15 cellular contexts compared by ENCODE assay signal in genomic region chr4:146310319-146311021, GRCh38.
DNase-seq lines count a peak whose midpoint lies in the region; ATAC-seq and TF ChIP-seq lines count a peak whose summit lies in the region.
"Had no signal": no experiment of that assay in that cellular context is flagged by ENCODE, and none has a peak within 500 bp of the region (broad histone marks: within the 10 kb centered on the region; RNA-seq: fewer than 3 reads in every experiment).

No MANE protein-coding gene starts in this region.

- no peaks in the 10 kb centered on the region for H3K4me1 Mint-ChIP-seq in activated naive CD4-positive, alpha-beta T cell treated with anti-CD3 and anti-CD28 coated beads for 36 hours (ENCODE audit: low read depth)

- H3K36me3 Mint-ChIP-seq in activated naive CD4-positive, alpha-beta T cell treated with anti-CD3 and anti-CD28 coated beads for 36 hours (ENCODE audit: low read depth), result peaks cover 5% of the 10 kb centered on the region

- H3K4me3 Mint-ChIP-seq in activated naive CD4-positive, alpha-beta T cell treated with anti-CD3 and anti-CD28 coated beads for 36 hours, result no peak overlapping the region

- no peak for TF ChIP-seq POLR2A in erythroblast (IDR thresholded peaks at IDR 0.05; ENCODE audit: low read length)

- no peaks in the 10 kb centered on the region for H3K27me3 Mint-ChIP-seq in activated naive CD4-positive, alpha-beta T cell treated with anti-CD3 and anti-CD28 coated beads for 36 hours (ENCODE audit: low read depth)
- H3K27me3 Mint-ChIP-seq: progenitor cell of endocrine pancreas had no signal

- H3K9me3 Mint-ChIP-seq in activated naive CD4-positive, alpha-beta T cell treated with anti-CD3 and anti-CD28 coated beads for 36 hours, result peaks cover 2% of the 10 kb centered on the region

- CTCF ChIA-PET in activated naive CD4-positive, alpha-beta T cell treated with anti-CD3 and anti-CD28 coated beads for 36 hours (lab: Charles Lee), result no interaction called here

- no peak overlapping the region for H3K27ac Mint-ChIP-seq in activated naive CD4-positive, alpha-beta T cell treated with anti-CD3 and anti-CD28 coated beads for 36 hours
- H3K27ac Mint-ChIP-seq: progenitor cell of endocrine pancreas had no signal

- ATAC-seq in GM18519 (IDR thresholded peaks at IDR 0.05; ENCODE audit: low FRiP score, unreplicated experiment), result peak; percentile 85
- ATAC-seq in GM21367 (IDR thresholded peaks at IDR 0.05; ENCODE audit: unreplicated experiment), result peak; percentile 89
- ATAC-seq in HG02884 (IDR thresholded peaks at IDR 0.05; ENCODE audit: unreplicated experiment), result peak; percentile 94
- peak; percentile 89 for ATAC-seq in HG03442 (IDR thresholded peaks at IDR 0.05; ENCODE audit: unreplicated experiment)
- ATAC-seq in stimulated activated naive CD8-positive, alpha-beta T cell treated with anti-CD3 and anti-CD28 coated beads, Interleukin-15, Interleukin-2, amounts not matched to agents 100 U/mL and 50 U/mL, for 24 hours, result no peak

- no peak for DNase-seq in activated naive CD4-positive, alpha-beta T cell treated with anti-CD3 and anti-CD28 coated beads for 36 hours
- DNase-seq in H4 (ENCODE audit: low spot score) (no peak), erythroblast (lab: John Stamatoyannopoulos, UW) (no peak)
- DNase-seq in stimulated activated naive CD8-positive, alpha-beta T cell treated with anti-CD3 and anti-CD28 coated beads, Interleukin-15, Interleukin-2, amounts not matched to agents 100 U/mL and 50 U/mL, for 24 hours, result no peak
- DNase-seq: cortex of kidney; NCI-H1105 treated with DMSO at 0.1 percent for 48 hours; NCI-H748 treated with DMSO at 0.1 percent for 48 hours; Right ventricle myocardium superior; stimulated activated CD4-positive, alpha-beta T cell treated with anti-CD3 and anti-CD28 coated beads, Interleukin-2, amount 100 ng/mL, for 24 hours; stimulated activated naive CD4-positive, alpha-beta T cell had no signal

- intact Hi-C loops in activated naive CD4-positive, alpha-beta T cell treated with anti-CD3 and anti-CD28 coated beads for 36 hours (cut with micrococcal nuclease), result no loop called here
